37 cellular contexts compared by ENCODE assay signal in the genomic region with DNA sequence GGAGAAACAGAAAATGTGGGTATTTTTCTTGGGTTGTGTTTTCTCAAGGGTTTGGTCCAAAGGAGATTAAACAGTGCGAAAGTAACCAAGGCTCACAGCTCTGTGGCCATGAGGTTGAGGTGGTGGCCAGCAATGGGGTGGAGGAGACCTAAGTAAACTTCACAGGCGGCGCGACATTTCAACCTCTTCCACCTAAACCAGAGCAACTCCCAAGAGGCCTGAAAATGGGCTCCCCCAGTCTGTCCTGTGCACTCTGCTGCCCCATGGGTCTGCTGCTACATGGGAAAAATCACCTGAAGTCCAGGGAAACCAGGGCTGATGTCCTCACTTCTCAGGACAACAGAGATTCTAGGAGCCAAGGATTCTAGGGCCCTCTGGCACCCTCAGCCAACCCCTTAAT. TPM values are rescaled to one million over a fixed set of nuclear protein-coding genes. Genes with fewer than 3 reads are reported as not detected.
"Had no signal": no experiment of that assay in that cellular context is flagged by ENCODE, and none has a peak within 500 bp of the region (broad histone marks: within the 10 kb centered on the region; RNA-seq: fewer than 3 reads in every experiment).

No MANE protein-coding gene starts in this region.

- H3K27ac ChIP-seq: body of pancreas, KMS-11, Peyer's patch, VCaP had no signal

- H3K9me3 ChIP-seq: body of pancreas, Peyer's patch had no signal

- DNase-seq: activated CD4-positive, alpha-beta T cell treated with anti-CD3 and anti-CD28 coated beads, Interleukin-2, amount 10 ng/mL, durations not matched to agents 24 days and 14 days; activated CD4-positive, alpha-beta T cell treated with anti-CD3 and anti-CD28 coated beads, Interleukin-2, amount 50 U/mL, for 4 hours; activated CD4-positive, CD25-positive, alpha-beta regulatory T cell; activated CD8-positive, alpha-beta T cell treated with anti-CD3 and anti-CD28 coated beads for 36 hours; activated gamma-delta T cell; activated naive CD4-positive, alpha-beta T cell treated with Interleukin-2 at 50 U/mL for 16 hours; activated naive CD8-positive, alpha-beta T cell treated with anti-CD3 and anti-CD28 coated beads, Interleukin-2, amount 10 ng/mL, durations not matched to agents 7 days and 5 days; activated T-cell treated with anti-CD3 and anti-CD28 coated beads, Interleukin-2, amount 50 U/mL, for 1 hour; activated T-cell treated with anti-CD3 and anti-CD28 coated beads, Interleukin-2, amount 50 U/mL, for 72 hours; amygdala; body of pancreas; central memory CD4-positive, alpha-beta T cell; NCI-H1092; NCI-H1436 treated with DMSO at 0.1 percent for 48 hours; NCI-H1694 treated with DMSO at 0.1 percent for 48 hours; NCI-H2029; NCI-H345; NCI-H524 treated with DMSO at 0.1 percent for 48 hours; PC-3; Peyer's patch; RPMI8226; SIG-M5; SW 1271; T-helper 1 cell; T-helper 2 cell; T-helper 9 cell had no signal

- H3K9ac ChIP-seq: KMS-11 had no signal

- H3K4me3 ChIP-seq: body of pancreas, Peyer's patch had no signal

- ATAC-seq: activated CD8-positive, alpha-beta T cell treated with anti-CD3 and anti-CD28 coated beads for 36 hours; activated T-cell treated with anti-CD3 and anti-CD28 coated beads, Interleukin-2, amount 50 U/mL, for 72 hours; activated T-helper 17 cell treated with anti-CD3 and anti-CD28 coated beads, Interleukin-2, amount 50 U/mL, for 72 hours; body of pancreas; PC-3; SK-N-SH treated with all-trans-retinoic acid at 6 μM for 48 hours had no signal

- H3K4me2 ChIP-seq: KMS-11 had no signal

- H3K4me1 ChIP-seq: body of pancreas, Peyer's patch had no signal

- H3K27me3 ChIP-seq: body of pancreas, Peyer's patch had no signal

RNA-seq across cellular contexts. Expression of a gene that starts 12.4 kb away (rescaled TPM):
- total RNA-seq: activated CD4-positive, alpha-beta T cell treated with anti-CD3 and anti-CD28 coated beads, Interleukin-2, amount 10 ng/mL, durations not matched to agents 24 days and 14 days; activated CD8-positive, alpha-beta memory T cell treated with anti-CD3 and anti-CD28 coated beads for 36 hours; activated CD8-positive, alpha-beta T cell treated with anti-CD3 and anti-CD28 coated beads for 36 hours; activated naive CD8-positive, alpha-beta T cell treated with anti-CD3 and anti-CD28 coated beads, Interleukin-2, amount 10 ng/mL, durations not matched to agents 7 days and 5 days; activated T-cell treated with anti-CD3 and anti-CD28 coated beads, Interleukin-2, amount 50 U/mL, for 72 hours; activated T-helper 17 cell treated with anti-CD3 and anti-CD28 coated beads, Interleukin-2, amount 50 U/mL, for 72 hours; astrocyte; bronchial epithelial cell; LHCN-M2; M059J; NCI-H460; SK-MEL-5 had no signal

RNA-seq across cellular contexts. Expression of a gene that starts 17.1 kb away (rescaled TPM):
- total RNA-seq: activated CD4-positive, alpha-beta T cell treated with anti-CD3 and anti-CD28 coated beads, Interleukin-2, amount 10 ng/mL, durations not matched to agents 24 days and 14 days; activated CD8-positive, alpha-beta memory T cell treated with anti-CD3 and anti-CD28 coated beads for 36 hours; activated CD8-positive, alpha-beta T cell treated with anti-CD3 and anti-CD28 coated beads for 36 hours; activated naive CD8-positive, alpha-beta T cell treated with anti-CD3 and anti-CD28 coated beads, Interleukin-2, amount 10 ng/mL, durations not matched to agents 7 days and 5 days; activated T-cell treated with anti-CD3 and anti-CD28 coated beads, Interleukin-2, amount 50 U/mL, for 72 hours; activated T-helper 17 cell treated with anti-CD3 and anti-CD28 coated beads, Interleukin-2, amount 50 U/mL, for 72 hours; astrocyte; body of pancreas; bronchial epithelial cell; LHCN-M2; M059J; NCI-H460; PC-3; Peyer's patch; SK-MEL-5 had no signal
